In the genomic region with DNA sequence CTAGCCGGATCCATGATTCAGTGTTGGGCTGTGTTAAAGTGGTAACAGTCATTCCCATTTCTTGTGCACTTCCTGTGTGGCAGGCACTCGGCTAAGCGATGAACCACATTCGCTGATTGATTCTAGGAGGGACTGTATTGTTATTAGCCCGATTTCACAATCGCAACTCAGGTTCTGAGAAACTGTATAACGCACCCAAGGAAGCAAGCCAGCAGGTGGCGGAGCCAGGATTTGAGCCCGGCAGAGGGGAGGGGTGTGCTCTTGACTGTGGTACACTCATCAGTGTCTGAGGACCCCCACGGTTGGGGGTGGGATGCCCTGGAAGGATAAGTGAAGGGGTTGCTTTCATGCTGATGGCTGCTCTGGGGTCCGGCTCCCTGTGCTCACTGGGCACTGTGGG, we compare ENCODE assay signal across 1 cellular context.
TF ChIP-seq lines count a peak whose summit lies in the region.

No MANE protein-coding gene starts in this region.

TF ChIP-seq in WTC11, 78 proteins besides CTCF, POLR2A, EP300 and RAD21 (continued from another document):
- TF ChIP-seq, protein P1, sequence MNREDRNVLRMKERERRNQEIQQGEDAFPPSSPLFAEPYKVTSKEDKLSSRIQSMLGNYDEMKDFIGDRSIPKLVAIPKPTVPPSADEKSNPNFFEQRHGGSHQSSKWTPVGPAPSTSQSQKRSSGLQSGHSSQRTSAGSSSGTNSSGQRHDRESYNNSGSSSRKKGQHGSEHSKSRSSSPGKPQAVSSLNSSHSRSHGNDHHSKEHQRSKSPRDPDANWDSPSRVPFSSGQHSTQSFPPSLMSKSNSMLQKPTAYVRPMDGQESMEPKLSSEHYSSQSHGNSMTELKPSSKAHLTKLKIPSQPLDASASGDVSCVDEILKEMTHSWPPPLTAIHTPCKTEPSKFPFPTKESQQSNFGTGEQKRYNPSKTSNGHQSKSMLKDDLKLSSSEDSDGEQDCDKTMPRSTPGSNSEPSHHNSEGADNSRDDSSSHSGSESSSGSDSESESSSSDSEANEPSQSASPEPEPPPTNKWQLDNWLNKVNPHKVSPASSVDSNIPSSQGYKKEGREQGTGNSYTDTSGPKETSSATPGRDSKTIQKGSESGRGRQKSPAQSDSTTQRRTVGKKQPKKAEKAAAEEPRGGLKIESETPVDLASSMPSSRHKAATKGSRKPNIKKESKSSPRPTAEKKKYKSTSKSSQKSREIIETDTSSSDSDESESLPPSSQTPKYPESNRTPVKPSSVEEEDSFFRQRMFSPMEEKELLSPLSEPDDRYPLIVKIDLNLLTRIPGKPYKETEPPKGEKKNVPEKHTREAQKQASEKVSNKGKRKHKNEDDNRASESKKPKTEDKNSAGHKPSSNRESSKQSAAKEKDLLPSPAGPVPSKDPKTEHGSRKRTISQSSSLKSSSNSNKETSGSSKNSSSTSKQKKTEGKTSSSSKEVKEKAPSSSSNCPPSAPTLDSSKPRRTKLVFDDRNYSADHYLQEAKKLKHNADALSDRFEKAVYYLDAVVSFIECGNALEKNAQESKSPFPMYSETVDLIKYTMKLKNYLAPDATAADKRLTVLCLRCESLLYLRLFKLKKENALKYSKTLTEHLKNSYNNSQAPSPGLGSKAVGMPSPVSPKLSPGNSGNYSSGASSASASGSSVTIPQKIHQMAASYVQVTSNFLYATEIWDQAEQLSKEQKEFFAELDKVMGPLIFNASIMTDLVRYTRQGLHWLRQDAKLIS (CRISPR knock-in tag; IDR thresholded peaks at IDR 0.05; ENCODE audit: borderline replicate concordance) = no peak
- no peak for TF ChIP-seq FOXK1 (CRISPR knock-in tag; IDR thresholded peaks at IDR 0.05)
- TF ChIP-seq, protein P2, sequence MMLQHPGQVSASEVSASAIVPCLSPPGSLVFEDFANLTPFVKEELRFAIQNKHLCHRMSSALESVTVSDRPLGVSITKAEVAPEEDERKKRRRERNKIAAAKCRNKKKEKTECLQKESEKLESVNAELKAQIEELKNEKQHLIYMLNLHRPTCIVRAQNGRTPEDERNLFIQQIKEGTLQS (CRISPR knock-in tag; conservative IDR thresholded peaks at IDR 0.05) = no peak
- no peak for TF ChIP-seq ZNF416 (CRISPR knock-in tag; IDR thresholded peaks at IDR 0.05)
- TF ChIP-seq, protein P3, sequence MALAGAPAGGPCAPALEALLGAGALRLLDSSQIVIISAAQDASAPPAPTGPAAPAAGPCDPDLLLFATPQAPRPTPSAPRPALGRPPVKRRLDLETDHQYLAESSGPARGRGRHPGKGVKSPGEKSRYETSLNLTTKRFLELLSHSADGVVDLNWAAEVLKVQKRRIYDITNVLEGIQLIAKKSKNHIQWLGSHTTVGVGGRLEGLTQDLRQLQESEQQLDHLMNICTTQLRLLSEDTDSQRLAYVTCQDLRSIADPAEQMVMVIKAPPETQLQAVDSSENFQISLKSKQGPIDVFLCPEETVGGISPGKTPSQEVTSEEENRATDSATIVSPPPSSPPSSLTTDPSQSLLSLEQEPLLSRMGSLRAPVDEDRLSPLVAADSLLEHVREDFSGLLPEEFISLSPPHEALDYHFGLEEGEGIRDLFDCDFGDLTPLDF (CRISPR knock-in tag; IDR thresholded peaks at IDR 0.05) = no peak
- TF ChIP-seq GABPB1 (CRISPR knock-in tag; IDR thresholded peaks at IDR 0.05) = no peak
- no peak for TF ChIP-seq MYBL2 (CRISPR knock-in tag; IDR thresholded peaks at IDR 0.05)
- TF ChIP-seq NFE2L1 (CRISPR knock-in tag; IDR thresholded peaks at IDR 0.05) = no peak
- TF ChIP-seq, protein P4, sequence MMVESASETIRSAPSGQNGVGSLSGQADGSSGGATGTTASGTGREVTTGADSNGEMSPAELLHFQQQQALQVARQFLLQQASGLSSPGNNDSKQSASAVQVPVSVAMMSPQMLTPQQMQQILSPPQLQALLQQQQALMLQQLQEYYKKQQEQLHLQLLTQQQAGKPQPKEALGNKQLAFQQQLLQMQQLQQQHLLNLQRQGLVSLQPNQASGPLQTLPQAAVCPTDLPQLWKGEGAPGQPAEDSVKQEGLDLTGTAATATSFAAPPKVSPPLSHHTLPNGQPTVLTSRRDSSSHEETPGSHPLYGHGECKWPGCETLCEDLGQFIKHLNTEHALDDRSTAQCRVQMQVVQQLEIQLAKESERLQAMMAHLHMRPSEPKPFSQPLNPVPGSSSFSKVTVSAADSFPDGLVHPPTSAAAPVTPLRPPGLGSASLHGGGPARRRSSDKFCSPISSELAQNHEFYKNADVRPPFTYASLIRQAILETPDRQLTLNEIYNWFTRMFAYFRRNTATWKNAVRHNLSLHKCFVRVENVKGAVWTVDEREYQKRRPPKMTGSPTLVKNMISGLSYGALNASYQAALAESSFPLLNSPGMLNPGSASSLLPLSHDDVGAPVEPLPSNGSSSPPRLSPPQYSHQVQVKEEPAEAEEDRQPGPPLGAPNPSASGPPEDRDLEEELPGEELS (CRISPR knock-in tag; IDR thresholded peaks at IDR 0.05) = no peak
- TF ChIP-seq ELF4 (CRISPR knock-in tag; IDR thresholded peaks at IDR 0.05; ENCODE audit: low read depth) = no peak
